14 cellular contexts compared by ENCODE assay signal in the genomic region with DNA sequence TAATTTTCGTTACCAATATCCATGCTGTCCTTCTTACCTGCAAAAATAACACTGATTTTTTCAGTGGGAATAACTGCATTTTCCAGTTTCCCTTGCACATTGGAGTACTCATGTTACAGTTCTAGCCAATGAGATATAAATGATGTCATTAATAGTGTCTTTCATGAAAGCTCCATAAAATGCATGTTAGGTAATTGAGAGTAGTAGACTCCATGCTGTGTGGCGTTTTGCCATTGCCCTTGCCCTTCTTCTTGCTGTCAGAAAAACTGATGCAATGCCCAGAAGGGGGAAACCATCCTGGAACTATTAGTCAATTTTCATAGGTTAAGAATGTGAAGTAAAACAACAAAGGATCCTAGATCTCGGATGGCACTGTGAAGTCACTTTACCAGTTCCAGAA.
DNase-seq lines count a peak whose midpoint lies in the region; ATAC-seq and TF ChIP-seq lines count a peak whose summit lies in the region.
"Had no signal": no experiment of that assay in that cellular context is flagged by ENCODE, and none has a peak within 500 bp of the region (broad histone marks: within the 10 kb centered on the region; RNA-seq: fewer than 3 reads in every experiment).

No MANE protein-coding gene starts in this region.

- DNase-seq in NCI-H2171 treated with DMSO at 0.1 percent for 48 hours (lab: John Stamatoyannopoulos, UW) (peak; percentile 4), NCI-H2171 (lab: John Stamatoyannopoulos, UW) (no peak), NCI-H446 (lab: John Stamatoyannopoulos, UW) (peak; percentile 5 to 39), choroid plexus epithelial cell (ENCODE audit: low read depth) (peak; percentile 52), foreskin fibroblast (peak; percentile 58 to 86), natural killer cell (no peak), occipital lobe (lab: John Stamatoyannopoulos, UW) (no peak), Calu3 (no peak)
- DNase-seq: EL, H7, NCI-H2029, NCI-H524, SHP77 treated with DMSO at 0.1 percent for 48 hours had no signal

- H3K27ac Mint-ChIP-seq in natural killer cell (no peak overlapping the region), Calu3 (ENCODE audit: unreplicated experiment) (no peak overlapping the region)

- H3K4me1 Mint-ChIP-seq in natural killer cell (no peaks in the 10 kb centered on the region), Calu3 (ENCODE audit: low read depth, unreplicated experiment) (no peaks in the 10 kb centered on the region)

- H3K4me3 ChIP-seq in choroid plexus epithelial cell (ENCODE audit: low read depth, low read length), result no peak overlapping the region
- no peak overlapping the region for H3K4me3 ChIP-seq in foreskin fibroblast (ENCODE audit: low read depth in 1 of 2, low read length in 2 of 2)
- H3K4me3 ChIP-seq: BLaER1 treated with 17β-estradiol and CSF1 and Interleukin-3, amounts not matched to agents 10 nM and 100 nM had no signal

- H3K36me3 Mint-ChIP-seq in natural killer cell (no peaks in the 10 kb centered on the region), Calu3 (ENCODE audit: insufficient read depth, unreplicated experiment) (no peaks in the 10 kb centered on the region)

- H3K9me3 Mint-ChIP-seq in natural killer cell, result peaks cover 6 to 9% of the 10 kb centered on the region in 2 donors
- no peaks in the 10 kb centered on the region for H3K9me3 Mint-ChIP-seq in Calu3 (ENCODE audit: low read depth, unreplicated experiment)

- no peak overlapping the region for H3K4me3 Mint-ChIP-seq in natural killer cell
- H3K4me3 Mint-ChIP-seq in Calu3 (ENCODE audit: low read depth, unreplicated experiment), result no peak overlapping the region

- intact Hi-C loops in natural killer cell (cut with micrococcal nuclease) (no loop called here), Calu3 (cut with micrococcal nuclease; ENCODE audit: unreplicated experiment) (loop anchor here (1.0 kb wide), 1 partner anchor 16 kb away; no protein-coding TSS in a partner anchor)

- H3K27me3 Mint-ChIP-seq in natural killer cell (ENCODE audit: low read depth in 2 of 2) (no peaks in the 10 kb centered on the region), Calu3 (ENCODE audit: unreplicated experiment) (no peaks in the 10 kb centered on the region)

- no peak for ATAC-seq in natural killer cell

- no TSS peak for BruUV-seq in Calu3 (replicated peaks; lab: Mats Ljungman, UMichigan)

- CTCF ChIA-PET in Calu3 (lab: Charles Lee), result no interaction called here

- TF ChIP-seq CTCF in choroid plexus epithelial cell (conservative IDR thresholded peaks at IDR 0.05; ENCODE audit: low read depth, low read length), result no peak
- no peak for TF ChIP-seq CTCF in foreskin fibroblast (IDR thresholded peaks at IDR 0.05; ENCODE audit: low read depth, low read length)
- no peak for TF ChIP-seq CTCF in natural killer cell (IDR thresholded peaks at IDR 0.05)
- no peak for TF ChIP-seq CTCF in Calu3 (IDR thresholded peaks at IDR 0.05; ENCODE audit: unreplicated experiment)

Comparison
In these comparisons a context has a peak if more than half of its experiments do, and no peak if none do; other contexts are left out.
1. DNase-seq: peak in NCI-H2171 treated with DMSO at 0.1 percent for 48 hours (single experiment), NCI-H446 (2 of 2), choroid plexus epithelial cell (single experiment) and foreskin fibroblast (2 of 2); none in NCI-H2171 (single experiment), natural killer cell (single experiment), occipital lobe (single experiment) and Calu3 (single experiment).